Comparison of ENCODE assay signal across 2 cellular contexts in the genomic region with DNA sequence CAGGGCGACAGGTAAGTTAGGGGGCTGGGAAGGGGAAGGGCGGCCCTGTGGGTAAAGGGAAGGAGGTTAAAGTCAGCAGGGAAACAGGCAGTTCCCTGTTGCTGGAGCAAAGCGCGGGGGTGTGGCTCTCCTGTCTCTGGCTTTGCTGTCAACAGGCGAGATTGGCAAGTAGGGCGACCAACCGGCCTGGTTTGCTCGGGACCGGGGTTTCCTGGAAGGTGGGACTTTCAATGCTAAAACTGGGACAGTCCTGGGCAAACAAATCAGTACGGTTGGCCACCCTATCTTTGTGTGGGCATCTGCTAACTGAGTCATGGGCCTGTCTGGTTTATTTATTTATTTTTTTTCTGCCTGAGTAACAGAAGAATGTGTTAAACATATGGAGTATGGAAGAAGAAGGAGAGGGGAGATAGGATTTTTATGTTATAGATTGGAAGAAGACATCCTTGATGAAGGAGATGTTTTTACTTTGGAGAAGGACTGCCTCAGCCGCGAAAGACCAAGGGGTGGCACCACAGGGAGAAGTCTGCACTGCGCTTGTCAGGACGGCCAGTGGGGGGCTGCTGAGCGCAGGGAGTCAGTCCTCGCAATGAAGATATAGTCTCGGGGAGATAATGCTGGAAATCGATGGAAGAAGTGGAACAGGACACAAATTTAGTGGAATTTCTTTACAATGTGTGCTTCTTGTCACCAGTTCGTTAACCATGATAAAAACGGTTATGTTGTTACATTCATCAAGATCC.
TF ChIP-seq lines count a peak whose summit lies in the region.

No MANE protein-coding gene starts in this region.

TF ChIP-seq in HEK293T, 16 proteins besides CTCF, POLR2A, EP300 and RAD21:
- TF ChIP-seq, protein P1, sequence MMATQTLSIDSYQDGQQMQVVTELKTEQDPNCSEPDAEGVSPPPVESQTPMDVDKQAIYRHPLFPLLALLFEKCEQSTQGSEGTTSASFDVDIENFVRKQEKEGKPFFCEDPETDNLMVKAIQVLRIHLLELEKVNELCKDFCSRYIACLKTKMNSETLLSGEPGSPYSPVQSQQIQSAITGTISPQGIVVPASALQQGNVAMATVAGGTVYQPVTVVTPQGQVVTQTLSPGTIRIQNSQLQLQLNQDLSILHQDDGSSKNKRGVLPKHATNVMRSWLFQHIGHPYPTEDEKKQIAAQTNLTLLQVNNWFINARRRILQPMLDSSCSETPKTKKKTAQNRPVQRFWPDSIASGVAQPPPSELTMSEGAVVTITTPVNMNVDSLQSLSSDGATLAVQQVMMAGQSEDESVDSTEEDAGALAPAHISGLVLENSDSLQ (IDR thresholded peaks at IDR 0.05): peak; percentile 94
- TF ChIP-seq CTBP1 (IDR thresholded peaks at IDR 0.05; ENCODE audit: borderline replicate concordance): no peak
- no peak for TF ChIP-seq L3MBTL2 (conservative IDR thresholded peaks at IDR 0.05)
- TF ChIP-seq ARNT (IDR thresholded peaks at IDR 0.05): no peak
TF ChIP-seq in HEK293T: peak in this region for 1.

TF ChIP-seq in endothelial cell of umbilical vein, 7 proteins besides CTCF, POLR2A, EP300 and RAD21:
- TF ChIP-seq EZH2 (IDR thresholded peaks at IDR 0.05; ENCODE audit: borderline replicate concordance, low read depth, low read length, severe bottlenecking) (no peak), JUN (IDR thresholded peaks at IDR 0.05; ENCODE audit: borderline replicate concordance, insufficient read depth, insufficient read length, low read depth) (no peak), MYC (IDR thresholded peaks at IDR 0.05; ENCODE audit: low read depth, low read length) (no peak), FOS (IDR thresholded peaks at IDR 0.05; ENCODE audit: borderline replicate concordance, insufficient read depth, low read length) (no peak), GATA2 (IDR thresholded peaks at IDR 0.05; ENCODE audit: insufficient read depth, insufficient read length, low read depth, low read length) (no peak), POLR2AphosphoS5 (IDR thresholded peaks at IDR 0.05; ENCODE audit: insufficient read depth, low read depth, low read length) (no peak)
- TF ChIP-seq, protein P2, sequence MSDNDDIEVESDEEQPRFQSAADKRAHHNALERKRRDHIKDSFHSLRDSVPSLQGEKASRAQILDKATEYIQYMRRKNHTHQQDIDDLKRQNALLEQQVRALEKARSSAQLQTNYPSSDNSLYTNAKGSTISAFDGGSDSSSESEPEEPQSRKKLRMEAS (IDR thresholded peaks at IDR 0.05; ENCODE audit: insufficient read depth, insufficient read length): no peak
